Comparison of ENCODE assay signal across 23 cellular contexts in the genomic region with DNA sequence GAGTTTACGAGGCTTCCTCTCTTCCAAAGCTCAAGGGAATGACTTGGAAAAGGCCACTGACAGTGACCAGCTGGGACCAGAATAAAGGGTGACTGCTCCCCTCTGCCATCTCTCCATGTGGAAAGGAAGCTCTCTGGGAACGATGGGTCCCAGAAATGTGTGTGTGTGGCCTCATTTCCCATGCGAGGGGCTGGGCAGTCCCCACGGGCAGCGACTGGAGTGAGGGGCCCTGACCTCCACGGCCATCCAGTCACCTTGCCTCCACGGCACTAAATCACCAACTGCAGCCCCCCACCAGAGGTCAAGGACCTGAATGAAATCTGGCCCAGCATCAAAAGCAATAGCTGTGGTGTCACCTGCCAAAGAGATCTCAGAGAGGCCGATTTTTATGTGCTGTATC. TPM values are rescaled to one million over a fixed set of nuclear protein-coding genes. Genes with fewer than 3 reads are reported as not detected.
DNase-seq lines count a peak whose midpoint lies in the region; ATAC-seq and TF ChIP-seq lines count a peak whose summit lies in the region.
"Had no signal": no experiment of that assay in that cellular context is flagged by ENCODE, and none has a peak within 500 bp of the region (broad histone marks: within the 10 kb centered on the region; RNA-seq: fewer than 3 reads in every experiment).

No MANE protein-coding gene starts in this region.

- H3K9me3 ChIP-seq in RWPE2 (ENCODE audit: severe bottlenecking): no peaks in the 10 kb centered on the region
- no peaks in the 10 kb centered on the region for H3K9me3 ChIP-seq in gastroesophageal sphincter
- H3K9me3 ChIP-seq in neural progenitor cell (ENCODE audit: low read depth): no peaks in the 10 kb centered on the region
- H3K9me3 ChIP-seq in skeletal muscle tissue (ENCODE audit: control insufficient read depth in 3 of 3, low read length in 3 of 3): no peaks in the 10 kb centered on the region
- no peaks in the 10 kb centered on the region for H3K9me3 ChIP-seq in CD4-positive, alpha-beta memory T cell (ENCODE audit: control insufficient read depth in 1 of 2, low read length in 2 of 2)

- H3K36me3 Mint-ChIP-seq in neural progenitor cell: peaks cover 26% of the 10 kb centered on the region
- H3K36me3 Mint-ChIP-seq in CD4-positive, alpha-beta memory T cell: no peaks in the 10 kb centered on the region
- H3K36me3 Mint-ChIP-seq: CD8-positive, alpha-beta memory T cell had no signal

- peaks cover 98% of the 10 kb centered on the region for H3K79me2 ChIP-seq in neural progenitor cell (ENCODE audit: low read depth)

- TF ChIP-seq EP300 in gastroesophageal sphincter (IDR thresholded peaks at IDR 0.05): no peak

- peaks cover 83% of the 10 kb centered on the region for H3F3A ChIP-seq in neural progenitor cell (ENCODE audit: low read depth)

- H3K27me3 ChIP-seq in RWPE2 (ENCODE audit: insufficient read depth, poor library complexity, severe bottlenecking) (no peaks in the 10 kb centered on the region), gastroesophageal sphincter (no peaks in the 10 kb centered on the region), neural progenitor cell (no peaks in the 10 kb centered on the region), skeletal muscle tissue (ENCODE audit: control insufficient read depth in 3 of 3, insufficient read depth in 3 of 3, low read length in 3 of 3) (no peaks in the 10 kb centered on the region)
- no peaks in the 10 kb centered on the region for H3K27me3 ChIP-seq in CD4-positive, alpha-beta memory T cell (ENCODE audit: insufficient read depth, low read length)

- peaks cover 5% of the 10 kb centered on the region for H3K27me3 Mint-ChIP-seq in neural progenitor cell (ENCODE audit: insufficient read depth, low read depth)
- peaks cover 2 to 5% of the 10 kb centered on the region in 2 donors for H3K27me3 Mint-ChIP-seq in CD4-positive, alpha-beta memory T cell

- H3K36me3 ChIP-seq in RWPE2 (ENCODE audit: low read depth) (no peaks in the 10 kb centered on the region), gastroesophageal sphincter (peaks cover 0 to 25% of the 10 kb centered on the region in 2 donors), neural progenitor cell (no peaks in the 10 kb centered on the region), skeletal muscle tissue (ENCODE audit: control insufficient read depth in 3 of 3, insufficient read depth in 3 of 3, low read length in 3 of 3) (peaks cover 6 to 13% (median 12%) of the 10 kb centered on the region in 3 donors)
- H3K36me3 ChIP-seq in CD4-positive, alpha-beta memory T cell (ENCODE audit: insufficient read depth, low read length): no peaks in the 10 kb centered on the region

- H3K27ac ChIP-seq in RWPE2 (ENCODE audit: poor library complexity, severe bottlenecking) (no peak overlapping the region), gastroesophageal sphincter (peak overlapping the region in 3 of 4 donors; percentile 62 to 71 (median 66)), neural progenitor cell (peak overlapping the region; percentile 92), skeletal muscle tissue (ENCODE audit: low read depth, low read length) (no peak overlapping the region)
- no peak overlapping the region for H3K27ac ChIP-seq in CD4-positive, alpha-beta memory T cell (ENCODE audit: low read depth, low read length)
- H3K27ac ChIP-seq: GM23248, KMS-11 had no signal

- CTCF ChIA-PET in CD4-positive, alpha-beta memory T cell (lab: Charles Lee; ENCODE audit: partially characterized antibody): interaction anchor here (0.6 to 2.9 kb wide), 7 partner anchors 14 to 110 kb away, joined by 3 to 9 read pairs (median 4); no protein-coding TSS in a partner anchor

- H3K4me3 ChIP-seq in RWPE2 (ENCODE audit: severe bottlenecking) (no peak overlapping the region), gastroesophageal sphincter (peak overlapping the region in 1 of 2 donors; percentile 1), neural progenitor cell (no peak overlapping the region), skeletal muscle tissue (ENCODE audit: low read length in 3 of 3) (peak overlapping the region in 1 of 3 donors; percentile 22)
- no peak overlapping the region for H3K4me3 ChIP-seq in CD4-positive, alpha-beta memory T cell (ENCODE audit: low read length in 2 of 2)
- H3K4me3 ChIP-seq: GM23248 had no signal

- H4K20me1 ChIP-seq in neural progenitor cell (ENCODE audit: low read depth): peaks cover 98% of the 10 kb centered on the region

- peak overlapping the region; percentile 1 for H3K9ac ChIP-seq in neural progenitor cell
- peak overlapping the region; percentile 23 to 83 (median 51) for H3K9ac ChIP-seq in skeletal muscle tissue (ENCODE audit: low read depth in 1 of 3, low read length in 3 of 3)
- H3K9ac ChIP-seq: GM23248, KMS-11 had no signal

- H3K9me3 Mint-ChIP-seq in neural progenitor cell: no peaks in the 10 kb centered on the region
- H3K9me3 Mint-ChIP-seq in CD4-positive, alpha-beta memory T cell: no peaks in the 10 kb centered on the region
- H3K9me3 Mint-ChIP-seq: CD8-positive, alpha-beta memory T cell had no signal

- peaks cover 11% of the 10 kb centered on the region for H3K4me1 ChIP-seq in RWPE2 (ENCODE audit: insufficient read depth, poor library complexity, severe bottlenecking)
- peaks cover 18 to 99% (median 62%) of the 10 kb centered on the region in 3 donors for H3K4me1 ChIP-seq in gastroesophageal sphincter
- H3K4me1 ChIP-seq in neural progenitor cell: peaks cover 61% of the 10 kb centered on the region
- H3K4me1 ChIP-seq in skeletal muscle tissue (ENCODE audit: control insufficient read depth in 3 of 3, insufficient read depth in 3 of 3, low read length in 3 of 3): peaks cover 85 to 93% (median 86%) of the 10 kb centered on the region in 3 donors
- H3K4me1 ChIP-seq in CD4-positive, alpha-beta memory T cell (ENCODE audit: insufficient read depth, low read length): no peaks in the 10 kb centered on the region

- DNase-seq in RWPE2 (ENCODE audit: low spot score) (peak; percentile 58), neural progenitor cell (ENCODE audit: low spot score) (no peak), NCI-H2029 (lab: John Stamatoyannopoulos, UW) (no peak), AG08395 (ENCODE audit: low spot score) (no peak), activated T-cell treated with anti-CD3 and anti-CD28 coated beads for 4 hours (no peak)
- DNase-seq in CD4-positive, alpha-beta memory T cell: no peak
- DNase-seq: C1 segment of cervical spinal cord; Calu3; CD8-positive, alpha-beta memory T cell; GM23248; NCI-H1092 treated with DMSO at 0.1 percent for 48 hours; NCI-H1436 treated with DMSO at 0.1 percent for 48 hours; NCI-H2081; NCI-H2171; NCI-H345; NCI-H524; NCI-H82; SHP77 had no signal

- H2AFZ ChIP-seq in neural progenitor cell (replicated peaks): no peak overlapping the region
- H2AFZ ChIP-seq: GM23248 had no signal

- H3K27ac Mint-ChIP-seq in neural progenitor cell: peak overlapping the region; percentile 69
- no peak overlapping the region for H3K27ac Mint-ChIP-seq in CD4-positive, alpha-beta memory T cell
- H3K27ac Mint-ChIP-seq: CD8-positive, alpha-beta memory T cell had no signal

- peaks cover 74% of the 10 kb centered on the region for H3K4me1 Mint-ChIP-seq in neural progenitor cell
- peaks cover 0 to 12% (median 3%) of the 10 kb centered on the region in 4 donors for H3K4me1 Mint-ChIP-seq in CD4-positive, alpha-beta memory T cell

- no peak overlapping the region for H3K4me3 Mint-ChIP-seq in neural progenitor cell
- H3K4me3 Mint-ChIP-seq in CD4-positive, alpha-beta memory T cell: no peak overlapping the region
- H3K4me3 Mint-ChIP-seq: CD8-positive, alpha-beta memory T cell had no signal

- intact Hi-C loops in CD4-positive, alpha-beta memory T cell (cut with micrococcal nuclease): no loop called here

- ATAC-seq in RWPE2 (ENCODE audit: low read depth): no peak
- ATAC-seq in gastroesophageal sphincter: no peak
- ATAC-seq: HCT116 had no signal

- peak overlapping the region; percentile 73 for H3K4me2 ChIP-seq in neural progenitor cell
- H3K4me2 ChIP-seq: KMS-11 had no signal

- WGBS in gastroesophageal sphincter (ENCODE audit: low coverage in 1 of 2), 2 donors: 38% methylated on average over 1 of the region's 8 CpGs; no CpG with 5 or more reads in 1 of the 2 donors

- POLR2A ChIA-PET in CD4-positive, alpha-beta memory T cell (lab: Charles Lee; ENCODE audit: partially characterized antibody): interaction anchor here (1.2 kb wide), 1 partner anchor 12 kb away, joined by 6 read pairs; no protein-coding TSS in a partner anchor

- TF ChIP-seq CTCF in RWPE2 (IDR thresholded peaks at IDR 0.05; ENCODE audit: poor library complexity, severe bottlenecking) (no peak), gastroesophageal sphincter (IDR thresholded peaks at IDR 0.05) (no peak), neural progenitor cell (IDR thresholded peaks at IDR 0.05) (no peak)

- no peak for TF ChIP-seq POLR2A in gastroesophageal sphincter (IDR thresholded peaks at IDR 0.05)

RNA-seq across cellular contexts. Expression of a gene that starts 29.6 kb away (rescaled TPM):
- 100 to 1,000 TPM in 2 of 4 donors, 10 to 100 TPM in 2; 99.0 to 307 (median 112) TPM for total RNA-seq in gastroesophageal sphincter
- 41.4 and 85.1 TPM in 2 replicates for total RNA-seq in neural progenitor cell (ENCODE audit: low replicate concordance)
- 5.7 TPM for total RNA-seq in skeletal muscle tissue
- total RNA-seq in CD4-positive, alpha-beta memory T cell: not detected
- not detected for polyA plus RNA-seq in CD4-positive, alpha-beta memory T cell
- total RNA-seq: Daoy had no signal
- polyA plus RNA-seq: CD8-positive, alpha-beta memory T cell had no signal

Comparison
In these comparisons a context has a peak if more than half of its experiments do, and no peak if none do; other contexts are left out.
1. H3K27ac ChIP-seq: peak in gastroesophageal sphincter (3 of 4) and neural progenitor cell (single experiment); none in RWPE2 (single experiment), skeletal muscle tissue (single experiment) and CD4-positive, alpha-beta memory T cell (single experiment).